In the genomic region with DNA sequence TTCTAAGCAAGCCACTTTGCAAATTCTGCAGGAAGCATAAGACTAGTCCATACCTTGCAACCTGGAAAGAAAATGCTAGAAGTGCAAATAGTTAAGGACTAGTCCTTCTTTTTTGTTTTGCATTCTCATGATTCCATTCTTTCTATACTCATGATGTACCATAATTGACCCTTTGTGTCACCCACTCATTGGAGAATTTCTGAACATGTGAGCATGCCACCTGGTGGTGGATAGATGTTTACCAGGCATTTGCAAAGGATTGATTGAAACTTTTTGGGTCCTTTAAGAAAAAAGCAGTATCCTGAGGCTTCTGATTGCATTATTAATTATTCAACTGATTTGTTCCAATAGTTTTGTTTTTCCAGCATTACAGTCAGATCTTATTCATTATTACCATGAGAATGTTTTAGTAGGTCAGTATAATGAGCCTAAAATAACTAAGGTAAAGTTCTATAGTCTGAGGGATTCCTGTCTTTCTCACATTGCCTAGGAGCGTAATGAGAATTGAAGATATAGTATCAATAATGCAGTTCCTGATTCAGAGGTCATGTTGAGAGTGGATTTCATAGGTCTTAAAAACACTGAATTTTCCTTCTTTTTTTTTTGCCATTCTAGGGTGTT, we compare ENCODE assay signal across 8 cellular contexts. TPM values are rescaled to one million over a fixed set of nuclear protein-coding genes. Genes with fewer than 3 reads are reported as not detected.
DNase-seq lines count a peak whose midpoint lies in the region; ATAC-seq and TF ChIP-seq lines count a peak whose summit lies in the region.

No MANE protein-coding gene starts in this region.

- peaks cover 0 to 2% (median under 1%) of the 10 kb centered on the region in 4 donors for H3K4me1 Mint-ChIP-seq in CD4-positive, CD25-positive, alpha-beta regulatory T cell
- H3K4me1 Mint-ChIP-seq in MCF 10A (ENCODE audit: insufficient read depth, unreplicated experiment), result no peaks in the 10 kb centered on the region

- no peaks in the 10 kb centered on the region for H3K9me3 Mint-ChIP-seq in CD4-positive, CD25-positive, alpha-beta regulatory T cell
- no peaks in the 10 kb centered on the region for H3K9me3 Mint-ChIP-seq in MCF 10A (ENCODE audit: unreplicated experiment)

- H3K79me2 ChIP-seq in OCI-LY3 (ENCODE audit: low read length), result no peaks in the 10 kb centered on the region

- no peaks in the 10 kb centered on the region for H3K36me3 ChIP-seq in CD4-positive, CD25-positive, alpha-beta regulatory T cell (ENCODE audit: control insufficient read depth, insufficient read depth, low read length)
- H3K36me3 ChIP-seq in OCI-LY3 (replicated peaks; ENCODE audit: low read depth, low read length) (no peaks in the 10 kb centered on the region), lower lobe of right lung (no peaks in the 10 kb centered on the region)

- CTCF ChIA-PET in MCF 10A (lab: Yijun Ruan, JAX), result interaction anchor here (0.6 to 3.5 kb wide), 26 partner anchors 11 to 1936 kb away, joined by 3 to 29 read pairs (median 4); partner anchors contain the start of gene DIPK2A

- no peak overlapping the region for H3K4me2 ChIP-seq in OCI-LY3 (ENCODE audit: low read length)

- peak; percentile 4 to 58 (median 40) for DNase-seq in CD4-positive, CD25-positive, alpha-beta regulatory T cell
- DNase-seq in MCF 10A (ENCODE audit: unreplicated experiment), result peak; percentile 62
- DNase-seq in lower lobe of right lung, result no peak
- DNase-seq in GM19240 (ENCODE audit: insufficient read length, low spot score), result no peak
- no peak for DNase-seq in GOT3 (lab: John Stamatoyannopoulos, UW)

- peaks cover 23% of the 10 kb centered on the region for H3K27me3 ChIP-seq in CD4-positive, CD25-positive, alpha-beta regulatory T cell (ENCODE audit: control insufficient read depth, insufficient read depth, low read length)
- H3K27me3 ChIP-seq in OCI-LY3 (ENCODE audit: low read depth, low read length), result no peaks in the 10 kb centered on the region
- no peaks in the 10 kb centered on the region for H3K27me3 ChIP-seq in lower lobe of right lung (ENCODE audit: low read depth)

- peak in 1 of 2 donors; percentile 31 for ATAC-seq in CD4-positive, CD25-positive, alpha-beta regulatory T cell (ENCODE audit: low read depth in 2 of 2)
- ATAC-seq in HG02798 (IDR thresholded peaks at IDR 0.05; ENCODE audit: poor library complexity, unreplicated experiment) (peak; percentile 88), lower lobe of right lung (no peak)

- H3K4me3 ChIP-seq in CD4-positive, CD25-positive, alpha-beta regulatory T cell (ENCODE audit: low read depth, low read length), result no peak overlapping the region
- H3K4me3 ChIP-seq in GM12875 (ENCODE audit: low read depth, low read length) (no peak overlapping the region), OCI-LY3 (ENCODE audit: low read length) (no peak overlapping the region), lower lobe of right lung (no peak overlapping the region)

- no peaks in the 10 kb centered on the region for H3K36me3 Mint-ChIP-seq in CD4-positive, CD25-positive, alpha-beta regulatory T cell
- H3K36me3 Mint-ChIP-seq in MCF 10A (ENCODE audit: insufficient read depth, unreplicated experiment), result no peaks in the 10 kb centered on the region

- BruUV-seq in MCF 10A (replicated peaks; lab: Mats Ljungman, UMichigan), result no TSS peak

- no peaks in the 10 kb centered on the region for H4K20me1 ChIP-seq in OCI-LY3 (ENCODE audit: insufficient read depth, low read length)

- no peak overlapping the region for H3K9ac ChIP-seq in OCI-LY3 (ENCODE audit: low read length)

- no peak overlapping the region for H2AFZ ChIP-seq in OCI-LY3 (ENCODE audit: low read depth, low read length)

- H3K27ac Mint-ChIP-seq in CD4-positive, CD25-positive, alpha-beta regulatory T cell, result no peak overlapping the region
- no peak overlapping the region for H3K27ac Mint-ChIP-seq in MCF 10A (ENCODE audit: low read depth, unreplicated experiment)

- H3K4me3 Mint-ChIP-seq in CD4-positive, CD25-positive, alpha-beta regulatory T cell, result no peak overlapping the region
- no peak overlapping the region for H3K4me3 Mint-ChIP-seq in MCF 10A (ENCODE audit: unreplicated experiment)

- TF ChIP-seq CTCF in GM12875 (IDR thresholded peaks at IDR 0.05; ENCODE audit: borderline replicate concordance, insufficient read depth, low read depth, low read length), result peak; percentile 51; the same call in 1 of the 2 replicates
- TF ChIP-seq CTCF in OCI-LY3 (IDR thresholded peaks at IDR 0.05; ENCODE audit: low read depth, low read length), result peak; percentile 89
- peak; percentile 56 for TF ChIP-seq CTCF in MCF 10A (IDR thresholded peaks at IDR 0.05; ENCODE audit: unreplicated experiment)
- TF ChIP-seq CTCF in lower lobe of right lung (IDR thresholded peaks at IDR 0.05), result peak; percentile 72

- no peaks in the 10 kb centered on the region for H3K4me1 ChIP-seq in CD4-positive, CD25-positive, alpha-beta regulatory T cell (ENCODE audit: control insufficient read depth, insufficient read depth, low read length, poor library complexity, severe bottlenecking)
- no peaks in the 10 kb centered on the region for H3K4me1 ChIP-seq in OCI-LY3 (ENCODE audit: low read length)
- H3K4me1 ChIP-seq in lower lobe of right lung, result no peaks in the 10 kb centered on the region

- H3K9me3 ChIP-seq in CD4-positive, CD25-positive, alpha-beta regulatory T cell (ENCODE audit: control insufficient read depth in 2 of 2, low read length in 2 of 2), result no peaks in the 10 kb centered on the region
- no peaks in the 10 kb centered on the region for H3K9me3 ChIP-seq in OCI-LY3 (ENCODE audit: insufficient read depth, low read length)
- no peaks in the 10 kb centered on the region for H3K9me3 ChIP-seq in lower lobe of right lung

- no peak overlapping the region for H3K27ac ChIP-seq in CD4-positive, CD25-positive, alpha-beta regulatory T cell (ENCODE audit: insufficient read depth, low read length, poor library complexity, severe bottlenecking)
- H3K27ac ChIP-seq in OCI-LY3 (ENCODE audit: low read length) (no peak overlapping the region), lower lobe of right lung (no peak overlapping the region)

- H3K27me3 Mint-ChIP-seq in CD4-positive, CD25-positive, alpha-beta regulatory T cell, result peaks cover 34% of the 10 kb centered on the region
- no peaks in the 10 kb centered on the region for H3K27me3 Mint-ChIP-seq in MCF 10A (ENCODE audit: insufficient read depth, unreplicated experiment)

- intact Hi-C loops in MCF 10A (cut with micrococcal nuclease), result loop anchor here (1.0 to 5.0 kb wide), 4 partner anchors 55 to 176 kb away; no protein-coding TSS in a partner anchor
- intact Hi-C loops in lower lobe of right lung (cut with DNase I), result no loop called here

- POLR2A ChIA-PET in MCF 10A (lab: Yijun Ruan, JAX), result interaction anchor here (0.9 kb wide), 1 partner anchor 68 kb away, joined by 3 read pairs; no protein-coding TSS in a partner anchor

RNA-seq across cellular contexts. Expression of gene DIPK2A, which starts 20.2 kb away (rescaled TPM):
- 17.8 TPM for total RNA-seq in CD4-positive, CD25-positive, alpha-beta regulatory T cell
- polyA plus RNA-seq in CD4-positive, CD25-positive, alpha-beta regulatory T cell, result 10 to 100 TPM in 2 of 4 donors, 1 to 10 TPM in 2; 8.5 to 13.0 (median 9.9) TPM
- total RNA-seq in MCF 10A (2022), result 5.8 and 7.5 TPM in 2 replicates
- 22.4 TPM for total RNA-seq in lower lobe of right lung

Comparison
In these comparisons a context has a peak if more than half of its experiments do, and no peak if none do; other contexts are left out.
1. DNase-seq: peak in CD4-positive, CD25-positive, alpha-beta regulatory T cell (3 of 3) and MCF 10A (single experiment); none in lower lobe of right lung (single experiment), GM19240 (single experiment) and GOT3 (single experiment).
2. Peak in every context shown above with its lines, with median percentiles within 50 percentile points of each other: CTCF ChIP-seq.